ENCODE assay signal across 7 cellular contexts in the genomic region with DNA sequence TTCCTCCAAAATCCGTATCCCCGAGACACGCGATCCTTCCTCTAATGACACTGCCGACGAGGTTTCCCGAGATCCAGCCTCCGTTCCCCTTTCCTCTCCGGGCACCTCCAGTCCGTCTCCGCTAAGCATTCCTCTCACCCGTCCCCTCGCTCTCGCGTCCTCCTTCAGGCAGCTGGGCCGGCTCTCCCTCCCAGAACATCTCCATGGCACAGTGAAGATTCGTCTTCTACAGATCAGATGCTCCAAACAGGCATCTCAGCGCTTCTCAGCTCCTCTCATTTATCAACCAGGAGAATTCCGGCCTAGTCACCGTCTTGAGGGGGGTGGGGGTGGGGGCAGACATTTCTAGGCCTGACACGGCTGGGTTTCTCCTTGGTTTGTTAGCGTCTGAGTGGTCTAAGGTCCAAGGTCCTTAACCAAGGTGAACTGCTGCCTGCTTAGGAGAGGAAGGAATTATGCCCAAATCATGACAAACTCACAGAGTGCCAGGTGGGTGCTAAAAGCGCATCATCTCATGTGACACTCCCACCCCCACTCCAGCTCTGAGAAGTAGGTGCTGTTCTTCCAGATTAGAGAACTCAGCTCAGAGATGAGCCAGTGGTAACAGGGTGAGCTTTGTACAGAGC. TPM values are rescaled to one million over a fixed set of nuclear protein-coding genes. Genes with fewer than 3 reads are reported as not detected.
DNase-seq lines count a peak whose midpoint lies in the region; ATAC-seq, FAIRE-seq and TF ChIP-seq lines count a peak whose summit lies in the region.

A gene (minus strand): TSS at position 457 of the 626 bp plus-strand sequence. CDS start 7,976 bp downstream, outside the sequence.

- peaks cover 16% of the 10 kb centered on the region for H3K4me1 ChIP-seq in mesodermal cell (ENCODE audit: control insufficient read depth, insufficient read depth, low read length, poor library complexity, severe bottlenecking)

- peak within 1 kb of the TSS; percentile 11; the same call in 1 of the 2 replicates for H3K4me3 ChIP-seq in GM06990 (replicated peaks; ENCODE audit: low read depth, low read length)
- peak within 1 kb of the TSS; percentile 43 for H3K4me3 ChIP-seq in mesodermal cell (ENCODE audit: extremely low read depth, insufficient read depth, low read length, poor library complexity, severe bottlenecking)

- no peak within 1 kb of the TSS for H3K27ac ChIP-seq in mesodermal cell (ENCODE audit: low read depth, low read length, severe bottlenecking)

- WGBS in mesodermal cell (ENCODE audit: insufficient coverage in 2 of 2), 2 experiments: 7 to 11% methylated on average over 18 to 20 of the region's 23 CpGs

- no peak for TF ChIP-seq POLR2A in GM12891 (IDR thresholded peaks at IDR 0.05; ENCODE audit: low read depth, low read length)

- no peak for FAIRE-seq in GM12891 (lab: Jason Lieb, UNC)

- H3K27me3 ChIP-seq in GM06990 (replicated peaks; ENCODE audit: control insufficient read depth, insufficient read depth, low read length): peaks cover 9% of the 10 kb centered on the region

- DNase-seq in GM06990 (ENCODE audit: extremely low read depth, insufficient read length) (no peak), NCI-H460 (ENCODE audit: extremely low read depth, low read depth) (no peak), dermis blood vessel endothelial cell (peak; percentile 10), GM12891 (ENCODE audit: insufficient read length, low spot score) (no peak)
- DNase-seq in stimulated activated CD4-positive, alpha-beta T cell treated with anti-CD3 and anti-CD28 coated beads, Interleukin-2, amount 100 ng/mL, for 24 hours: no peak

- H3K9me3 ChIP-seq in mesodermal cell (ENCODE audit: control insufficient read depth, low read length): no peaks in the 10 kb centered on the region

- no peak for TF ChIP-seq CTCF in GM06990 (IDR thresholded peaks at IDR 0.05; ENCODE audit: insufficient read depth, low read length, poor library complexity, severe bottlenecking)

- no peak for ATAC-seq in HG03097 (IDR thresholded peaks at IDR 0.05; ENCODE audit: low FRiP score, unreplicated experiment)

- H3K36me3 ChIP-seq in GM06990 (ENCODE audit: control insufficient read depth, insufficient read depth, low read length) (no peaks in the 10 kb centered on the region), mesodermal cell (ENCODE audit: control insufficient read depth, insufficient read depth, low read length) (no peaks in the 10 kb centered on the region)

TF ChIP-seq in GM12891, 5 proteins besides CTCF, POLR2A, EP300 and RAD21:
- TF ChIP-seq POLR2AphosphoS5 (IDR thresholded peaks at IDR 0.05; ENCODE audit: low read depth, low read length) (no peak), TAF1 (IDR thresholded peaks at IDR 0.05; ENCODE audit: low read depth, low read length) (no peak), SPI1 (IDR thresholded peaks at IDR 0.05; ENCODE audit: low read depth, low read length) (no peak), POU2F2 (IDR thresholded peaks at IDR 0.05; ENCODE audit: low read depth, low read length) (no peak), PAX5 (IDR thresholded peaks at IDR 0.05; ENCODE audit: insufficient read depth, low read length, severe bottlenecking) (no peak)

RNA-seq across cellular contexts. Expression of the gene that starts here (rescaled TPM):
- 17.0 and 17.4 TPM in 2 replicates for total RNA-seq in NCI-H460 (2014; rRNA removed; shearing (Covaris generic))
- 39.8 and 52.5 TPM in 2 replicates for polyA plus RNA-seq in NCI-H460 (2014; cell fraction: nucleus; rRNA removed)
- total RNA-seq in dermis blood vessel endothelial cell: 36.8 and 50.4 TPM in 2 replicates
- 24.9 TPM for polyA plus RNA-seq in mesodermal cell (2013, experiment 1 of 2)
- polyA plus RNA-seq in mesodermal cell (2013, experiment 2 of 2): 33.4 TPM
- polyA plus RNA-seq in GM12891 (2012; ENCODE audit: low read depth, missing spikeins): 0.31 TPM
